In the genomic region with DNA sequence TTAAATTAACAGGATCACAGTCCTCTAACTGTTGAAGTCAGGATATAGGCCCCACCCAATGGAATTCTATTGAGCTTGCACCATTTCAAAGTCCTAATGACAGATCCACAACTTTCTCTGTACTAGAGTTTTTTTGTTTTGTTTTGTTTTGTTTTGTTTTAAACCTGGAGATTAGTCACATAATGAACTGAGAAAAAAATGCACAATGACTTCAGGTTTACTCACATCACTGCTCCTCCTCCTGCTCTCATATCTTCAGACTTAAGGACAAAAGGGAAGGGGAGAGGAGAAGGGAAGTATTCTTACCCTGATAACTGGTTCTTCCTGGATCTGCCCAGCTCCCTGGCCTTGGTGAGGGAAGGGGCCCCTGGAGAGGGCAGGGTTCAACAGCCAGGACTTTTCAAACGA, we compare ENCODE assay signal across 17 cellular contexts.
DNase-seq lines count a peak whose midpoint lies in the region; ATAC-seq and TF ChIP-seq lines count a peak whose summit lies in the region.
"Had no signal": no experiment of that assay in that cellular context is flagged by ENCODE, and none has a peak within 500 bp of the region (broad histone marks: within the 10 kb centered on the region; RNA-seq: fewer than 3 reads in every experiment).

No MANE protein-coding gene starts in this region.

- H3F3A ChIP-seq in neural progenitor cell (ENCODE audit: low read depth), result peaks cover 12% of the 10 kb centered on the region

- peak overlapping the region; percentile 5 for H3K4me3 Mint-ChIP-seq in Caco-2 (ENCODE audit: unreplicated experiment)
- no peak overlapping the region for H3K4me3 Mint-ChIP-seq in neural progenitor cell
- H3K4me3 Mint-ChIP-seq in activated T-helper 2 cell treated with anti-CD3 and anti-CD28 coated beads, Interferon-gamma antibody, Interleukin-2, Interleukin-4, amounts not matched to agents 10 μg/mL and 5 μg/mL and 100 μg/mL, durations not matched to agents 14 hours and 24 hours and 36 hours (ENCODE audit: low read depth), result no peak overlapping the region
- no peak overlapping the region for H3K4me3 Mint-ChIP-seq in activated T-cell treated with anti-CD3 and anti-CD28 coated beads, Interleukin-2, amount 50 U/mL, for 24 hours
- H3K4me3 Mint-ChIP-seq: T-cell had no signal

- CTCF ChIA-PET in Caco-2 (lab: Charles Lee), result interaction anchor here (0.8 kb wide), 2 partner anchors 14 to 56 kb away, joined by 3 read pairs; no protein-coding TSS in a partner anchor
- CTCF ChIA-PET in Panc1 (lab: Charles Lee), result no interaction called here

- H3K4me3 ChIP-seq in Caco-2 (ENCODE audit: low read depth, low read length) (no peak overlapping the region), Panc1 (ENCODE audit: low read depth in 2 of 2, low read length in 2 of 2) (no peak overlapping the region), neural progenitor cell (no peak overlapping the region)
- H3K4me3 ChIP-seq: vagina had no signal

- intact Hi-C loops in Caco-2 (cut with micrococcal nuclease; ENCODE audit: unreplicated experiment) (loop anchor here (2.0 kb wide), 1 partner anchor 15 kb away; no protein-coding TSS in a partner anchor), Panc1 (cut with micrococcal nuclease; ENCODE audit: unreplicated experiment) (no loop called here)
- intact Hi-C loops in activated T-helper 2 cell treated with anti-CD3 and anti-CD28 coated beads, Interferon-gamma antibody, Interleukin-2, Interleukin-4, amounts not matched to agents 10 μg/mL and 5 μg/mL and 100 μg/mL, durations not matched to agents 14 hours and 24 hours and 36 hours (cut with micrococcal nuclease), result no loop called here

- H3K9me3 Mint-ChIP-seq in Caco-2 (ENCODE audit: unreplicated experiment) (peaks cover 18% of the 10 kb centered on the region), neural progenitor cell (peaks cover 3% of the 10 kb centered on the region)
- no peaks in the 10 kb centered on the region for H3K9me3 Mint-ChIP-seq in activated T-helper 2 cell treated with anti-CD3 and anti-CD28 coated beads, Interferon-gamma antibody, Interleukin-2, Interleukin-4, amounts not matched to agents 10 μg/mL and 5 μg/mL and 100 μg/mL, durations not matched to agents 14 hours and 24 hours and 36 hours
- H3K9me3 Mint-ChIP-seq in activated T-cell treated with anti-CD3 and anti-CD28 coated beads, Interleukin-2, amount 50 U/mL, for 24 hours, result no peaks in the 10 kb centered on the region
- H3K9me3 Mint-ChIP-seq: T-cell had no signal

- H3K4me1 ChIP-seq in Caco-2 (peaks cover 24% of the 10 kb centered on the region), Panc1 (ENCODE audit: control insufficient read depth, insufficient read depth, low read length) (no peaks in the 10 kb centered on the region), neural progenitor cell (peaks cover 22% of the 10 kb centered on the region)
- H3K4me1 ChIP-seq: vagina had no signal

- no peaks in the 10 kb centered on the region for H4K20me1 ChIP-seq in neural progenitor cell (ENCODE audit: low read depth)

- POLR2A ChIA-PET in Caco-2 (lab: Charles Lee) (interaction anchor here (1.0 kb wide), 1 partner anchor 34 kb away, joined by 3 read pairs; no protein-coding TSS in a partner anchor), Panc1 (lab: Charles Lee) (no interaction called here)

- H3K4me2 ChIP-seq in neural progenitor cell, result peak overlapping the region; percentile 44

- BruUV-seq in Caco-2 (replicated peaks; lab: Mats Ljungman, UMichigan) (no TSS peak), Panc1 (replicated peaks; lab: Mats Ljungman, UMichigan) (no TSS peak)

- H3K36me3 Mint-ChIP-seq in Caco-2 (ENCODE audit: insufficient read depth, unreplicated experiment) (no peaks in the 10 kb centered on the region), neural progenitor cell (no peaks in the 10 kb centered on the region)
- H3K36me3 Mint-ChIP-seq in activated T-helper 2 cell treated with anti-CD3 and anti-CD28 coated beads, Interferon-gamma antibody, Interleukin-2, Interleukin-4, amounts not matched to agents 10 μg/mL and 5 μg/mL and 100 μg/mL, durations not matched to agents 14 hours and 24 hours and 36 hours (ENCODE audit: low read depth), result no peaks in the 10 kb centered on the region
- H3K36me3 Mint-ChIP-seq in activated T-cell treated with anti-CD3 and anti-CD28 coated beads, Interleukin-2, amount 50 U/mL, for 24 hours (ENCODE audit: low read depth), result no peaks in the 10 kb centered on the region
- H3K36me3 Mint-ChIP-seq: T-cell had no signal

- TF ChIP-seq CTCF in Caco-2 (IDR thresholded peaks at IDR 0.05; ENCODE audit: insufficient read depth in 1 of 2, low read depth in 1 of 2, low read length in 1 of 2, severe bottlenecking in 1 of 2, unreplicated experiment in 1 of 2), result no peak
- no peak for TF ChIP-seq CTCF in Panc1 (IDR thresholded peaks at IDR 0.05)
- TF ChIP-seq CTCF in neural progenitor cell (IDR thresholded peaks at IDR 0.05), result no peak

- H3K27me3 ChIP-seq in Caco-2 (replicated peaks; ENCODE audit: control insufficient read depth, insufficient read depth, low read length) (no peaks in the 10 kb centered on the region), Panc1 (ENCODE audit: control insufficient read depth, insufficient read depth, low read length) (no peaks in the 10 kb centered on the region), neural progenitor cell (no peaks in the 10 kb centered on the region)
- H3K27me3 ChIP-seq: neutrophil, vagina had no signal

- H3K27ac ChIP-seq in Panc1 (ENCODE audit: low read length), result no peak overlapping the region
- H3K27ac ChIP-seq in neural progenitor cell, result peak overlapping the region; percentile 47
- H3K27ac ChIP-seq: neutrophil, vagina had no signal

- no peaks in the 10 kb centered on the region for H3K79me2 ChIP-seq in neural progenitor cell (ENCODE audit: low read depth)

- H3K27ac Mint-ChIP-seq in Caco-2 (ENCODE audit: unreplicated experiment) (peak overlapping the region; percentile 42), neural progenitor cell (no peak overlapping the region)
- H3K27ac Mint-ChIP-seq in activated T-helper 2 cell treated with anti-CD3 and anti-CD28 coated beads, Interferon-gamma antibody, Interleukin-2, Interleukin-4, amounts not matched to agents 10 μg/mL and 5 μg/mL and 100 μg/mL, durations not matched to agents 14 hours and 24 hours and 36 hours, result no peak overlapping the region
- no peak overlapping the region for H3K27ac Mint-ChIP-seq in activated T-cell treated with anti-CD3 and anti-CD28 coated beads, Interleukin-2, amount 50 U/mL, for 24 hours
- H3K27ac Mint-ChIP-seq: T-cell had no signal

- H3K4me1 Mint-ChIP-seq in Caco-2 (ENCODE audit: low read depth, unreplicated experiment), result peaks cover 10% of the 10 kb centered on the region
- H3K4me1 Mint-ChIP-seq in neural progenitor cell, result peaks cover 14% of the 10 kb centered on the region
- no peaks in the 10 kb centered on the region for H3K4me1 Mint-ChIP-seq in activated T-helper 2 cell treated with anti-CD3 and anti-CD28 coated beads, Interferon-gamma antibody, Interleukin-2, Interleukin-4, amounts not matched to agents 10 μg/mL and 5 μg/mL and 100 μg/mL, durations not matched to agents 14 hours and 24 hours and 36 hours (ENCODE audit: low read depth)
- no peaks in the 10 kb centered on the region for H3K4me1 Mint-ChIP-seq in activated T-cell treated with anti-CD3 and anti-CD28 coated beads, Interleukin-2, amount 50 U/mL, for 24 hours (ENCODE audit: low read depth)
- H3K4me1 Mint-ChIP-seq: T-cell had no signal

- no peaks in the 10 kb centered on the region for H3K9me3 ChIP-seq in Caco-2
- H3K9me3 ChIP-seq in Panc1 (ENCODE audit: control insufficient read depth, insufficient read depth, low read depth, low read length), result no peaks in the 10 kb centered on the region
- H3K9me3 ChIP-seq in neural progenitor cell (ENCODE audit: low read depth), result no peaks in the 10 kb centered on the region
- H3K9me3 ChIP-seq: neutrophil, vagina had no signal

- H3K9ac ChIP-seq in neural progenitor cell, result no peak overlapping the region

- ATAC-seq in Panc1 (no peak), esophagus mucosa (peak; percentile 17)
- ATAC-seq: T-cell had no signal

- H3K27me3 Mint-ChIP-seq in Caco-2 (ENCODE audit: insufficient read depth, unreplicated experiment), result no peaks in the 10 kb centered on the region
- no peaks in the 10 kb centered on the region for H3K27me3 Mint-ChIP-seq in neural progenitor cell (ENCODE audit: insufficient read depth, low read depth)
- no peaks in the 10 kb centered on the region for H3K27me3 Mint-ChIP-seq in activated T-helper 2 cell treated with anti-CD3 and anti-CD28 coated beads, Interferon-gamma antibody, Interleukin-2, Interleukin-4, amounts not matched to agents 10 μg/mL and 5 μg/mL and 100 μg/mL, durations not matched to agents 14 hours and 24 hours and 36 hours (ENCODE audit: low read depth)
- H3K27me3 Mint-ChIP-seq in activated T-cell treated with anti-CD3 and anti-CD28 coated beads, Interleukin-2, amount 50 U/mL, for 24 hours, result no peaks in the 10 kb centered on the region
- H3K27me3 Mint-ChIP-seq: T-cell had no signal

- peak overlapping the region; percentile 23 for H2AFZ ChIP-seq in neural progenitor cell (replicated peaks)

- DNase-seq in Caco-2 (peak; percentile 29 to 55), Panc1 (ENCODE audit: low read depth, low spot score) (peak; percentile 8), neural progenitor cell (ENCODE audit: low spot score) (peak; percentile 27), T-helper 1 cell (no peak), NK-92 (lab: John Stamatoyannopoulos, UW; ENCODE audit: unreplicated experiment) (no peak)
- DNase-seq in activated T-helper 2 cell treated with anti-CD3 and anti-CD28 coated beads, Interferon-gamma antibody, Interleukin-2, Interleukin-4, amounts not matched to agents 10 μg/mL and 5 μg/mL and 100 μg/mL, durations not matched to agents 14 hours and 24 hours and 36 hours (ENCODE audit: low spot score), result no peak
- no peak for DNase-seq in activated T-cell treated with anti-CD3 and anti-CD28 coated beads, Interleukin-2, amount 50 U/mL, for 24 hours
- DNase-seq: activated CD4-positive, alpha-beta T cell treated with anti-CD3 and anti-CD28 coated beads for 4 hours; DND-41; H7; kidney; NCI-H1105; OCI-M1; T-cell had no signal

- in situ Hi-C loops in Panc1 (cut with HindIII; ENCODE audit: low pct_unique_long_range_greater_than_20kb, low sequenced_read_pairs), result no loop called here

- no peaks in the 10 kb centered on the region for H3K36me3 ChIP-seq in Caco-2 (ENCODE audit: control insufficient read depth, insufficient read depth, low read length)
- no peaks in the 10 kb centered on the region for H3K36me3 ChIP-seq in Panc1 (ENCODE audit: control insufficient read depth, insufficient read depth, low read length)
- H3K36me3 ChIP-seq in neural progenitor cell, result no peaks in the 10 kb centered on the region
- H3K36me3 ChIP-seq: neutrophil, vagina had no signal

Comparison
In these comparisons a context has a peak if more than half of its experiments do, and no peak if none do; other contexts are left out.
1. DNase-seq: peak in Caco-2 (2 of 2), Panc1 (single experiment) and neural progenitor cell (single experiment); none in activated T-helper 2 cell treated with anti-CD3 and anti-CD28 coated beads, Interferon-gamma antibody, Interleukin-2, Interleukin-4, amounts not matched to agents 10 μg/mL and 5 μg/mL and 100 μg/mL, durations not matched to agents 14 hours and 24 hours and 36 hours (single experiment), activated T-cell treated with anti-CD3 and anti-CD28 coated beads, Interleukin-2, amount 50 U/mL, for 24 hours (single experiment), T-helper 1 cell (0 of 5) and NK-92 (single experiment).